8 cellular contexts compared by ENCODE assay signal in genomic region chr22:42500164-42500835, GRCh38. TPM values are rescaled to one million over a fixed set of nuclear protein-coding genes. Genes with fewer than 3 reads are reported as not detected.
DNase-seq lines count a peak whose midpoint lies in the region; ATAC-seq, FAIRE-seq and TF ChIP-seq lines count a peak whose summit lies in the region.

No MANE protein-coding gene starts in this region.

- H3K79me2 ChIP-seq in Karpas-422 (ENCODE audit: low read length), result no peaks in the 10 kb centered on the region

- H3K4me1 Mint-ChIP-seq in memory B cell, result peaks cover 8% of the 10 kb centered on the region

- H4K20me1 ChIP-seq in Karpas-422 (ENCODE audit: insufficient read depth, low read depth, low read length), result no peaks in the 10 kb centered on the region

- H3K36me3 Mint-ChIP-seq in memory B cell, result no peaks in the 10 kb centered on the region

- peak; percentile 70 for ATAC-seq in GM21423 (IDR thresholded peaks at IDR 0.05; ENCODE audit: unreplicated experiment)
- ATAC-seq in memory B cell (ENCODE audit: low read depth), result peak; percentile 85

- FAIRE-seq in RCC 7860 (lab: Jason Lieb, UNC), result no peak

- peak overlapping the region; percentile 40 for H3K4me2 ChIP-seq in Karpas-422 (ENCODE audit: low read depth, low read length, poor library complexity, severe bottlenecking)

- H3K27ac ChIP-seq in Karpas-422 (ENCODE audit: low read length), result no peak overlapping the region

- peaks cover 3% of the 10 kb centered on the region for H3K27me3 Mint-ChIP-seq in memory B cell

- peaks cover 13% of the 10 kb centered on the region for H3K4me1 ChIP-seq in Karpas-422 (ENCODE audit: low read length)

- H3K9me2 ChIP-seq in Karpas-422 (replicated peaks; ENCODE audit: insufficient read depth, low read length), result no peaks in the 10 kb centered on the region

- H3K4me3 Mint-ChIP-seq in memory B cell, result peak overlapping the region; percentile 80

- POLR2A ChIA-PET in BJ (lab: Charles Lee), result no interaction called here

- H3K4me3 ChIP-seq in BJ (ENCODE audit: low read depth, low read length), result peak overlapping the region; percentile 43
- no peak overlapping the region for H3K4me3 ChIP-seq in Karpas-422 (ENCODE audit: low read length)

- H3K27me3 ChIP-seq in BJ (ENCODE audit: control insufficient read depth, insufficient read depth, low read length) (no peaks in the 10 kb centered on the region; the same call in 1 of the 2 replicates), Karpas-422 (ENCODE audit: low read length) (no peaks in the 10 kb centered on the region)

- H3K9ac ChIP-seq in Karpas-422 (ENCODE audit: low read length), result no peak overlapping the region

- H3K36me3 ChIP-seq in BJ (ENCODE audit: control insufficient read depth, insufficient read depth, low read length) (no peaks in the 10 kb centered on the region), Karpas-422 (ENCODE audit: insufficient read depth, low read length) (no peaks in the 10 kb centered on the region)

- H3K9me3 ChIP-seq in Karpas-422 (ENCODE audit: low read length), result no peaks in the 10 kb centered on the region

- no peak for DNase-seq in BJ (ENCODE audit: low read depth)
- peak; percentile 95 for DNase-seq in Karpas-422
- peak; percentile 91 for DNase-seq in activated CD8-positive, alpha-beta memory T cell treated with anti-CD3 and anti-CD28 coated beads for 24 hours
- peak; percentile 81 for DNase-seq in effector CD8-positive, alpha-beta T cell (lab: John Stamatoyannopoulos, UW)
- peak; percentile 86 for DNase-seq in memory B cell (ENCODE audit: low spot score in 2 of 2)
- DNase-seq in stimulated activated CD8-positive, alpha-beta memory T cell treated with anti-CD3 and anti-CD28 coated beads, Interleukin-15, amount 100 ng/mL, for 4 hours (ENCODE audit: low read depth in 2 of 2), result peak; percentile 55 to 61
- no peak for DNase-seq in RCC 7860 (ENCODE audit: low spot score)

- no peak for TF ChIP-seq CTCF in BJ (IDR thresholded peaks at IDR 0.05; ENCODE audit: insufficient read depth, low read depth, low read length)

- CTCF ChIA-PET in BJ (lab: Yijun Ruan, JAX), result no interaction called here

- H3K27ac Mint-ChIP-seq in memory B cell, result peak overlapping the region; percentile 45

- no peaks in the 10 kb centered on the region for H3K9me3 Mint-ChIP-seq in memory B cell

- no peak overlapping the region for H2AFZ ChIP-seq in Karpas-422 (ENCODE audit: low read length)

RNA-seq across cellular contexts. Expression of gene RRP7A, which starts 19.3 kb away (rescaled TPM):
- 35.3 and 42.3 TPM in 2 replicates for polyA plus RNA-seq in BJ (2011; rRNA removed)
- 13.3 and 17.3 TPM in 2 replicates for polyA minus RNA-seq in BJ (2011; rRNA and poly(A)+ RNA removed)
- total RNA-seq in Karpas-422 (2014; rRNA removed; shearing (Covaris generic); ENCODE audit: low replicate concordance), result 19.2 and 45.1 TPM in 2 replicates

RNA-seq across cellular contexts. Expression of gene SERHL2, which starts 53.5 kb away (rescaled TPM):
- 6.1 and 6.6 TPM in 2 replicates for polyA plus RNA-seq in BJ (2011; rRNA removed)
- 0.72 and 2.1 TPM in 2 replicates for polyA minus RNA-seq in BJ (2011; rRNA and poly(A)+ RNA removed)
- 3.2 and 3.7 TPM in 2 replicates for total RNA-seq in Karpas-422 (2014; rRNA removed; shearing (Covaris generic); ENCODE audit: low replicate concordance)

Comparison
In these comparisons a context has a peak if more than half of its experiments do, and no peak if none do; other contexts are left out.
1. DNase-seq: peak in Karpas-422 (single experiment), activated CD8-positive, alpha-beta memory T cell treated with anti-CD3 and anti-CD28 coated beads for 24 hours (single experiment), effector CD8-positive, alpha-beta T cell (single experiment), memory B cell (2 of 2) and stimulated activated CD8-positive, alpha-beta memory T cell treated with anti-CD3 and anti-CD28 coated beads, Interleukin-15, amount 100 ng/mL, for 4 hours (2 of 2); none in BJ (single experiment) and RCC 7860 (single experiment).